In the genomic region with DNA sequence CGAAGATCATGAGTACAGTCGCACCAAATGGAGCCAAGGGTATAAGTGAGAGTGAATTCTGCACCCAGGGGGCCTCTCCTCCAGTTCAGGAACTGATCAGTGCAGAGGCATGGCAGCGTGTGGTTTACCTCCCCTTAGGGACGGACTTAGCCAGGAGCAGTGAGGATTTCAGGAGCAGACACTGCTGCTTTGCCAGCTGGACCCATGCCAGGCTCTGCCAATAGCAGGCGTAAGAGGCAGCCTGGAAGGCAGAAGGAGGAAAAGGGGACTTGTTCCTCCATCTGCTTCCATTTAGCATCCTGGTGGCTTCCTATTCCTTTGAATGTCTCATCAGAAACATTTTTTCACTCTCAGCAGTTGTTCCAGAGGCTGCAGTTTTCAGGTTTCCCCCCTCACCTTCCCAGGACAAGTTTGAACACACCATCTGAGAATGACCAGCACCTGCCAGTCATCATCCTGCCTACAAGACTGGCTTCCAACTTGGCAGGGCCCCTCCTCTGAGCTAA, we compare ENCODE assay signal across 12 cellular contexts.
DNase-seq lines count a peak whose midpoint lies in the region; ATAC-seq, FAIRE-seq and TF ChIP-seq lines count a peak whose summit lies in the region.
"Had no signal": no experiment of that assay in that cellular context is flagged by ENCODE, and none has a peak within 500 bp of the region (broad histone marks: within the 10 kb centered on the region; RNA-seq: fewer than 3 reads in every experiment).

No MANE protein-coding gene starts in this region.

- H3K4me3 ChIP-seq in bronchial epithelial cell (ENCODE audit: low read depth, low read length), result no peak overlapping the region
- H3K4me3 ChIP-seq: SJSA1 had no signal

- H3K27me3 Mint-ChIP-seq in Calu3 (ENCODE audit: unreplicated experiment) (no peaks in the 10 kb centered on the region), mesothelial cell of epicardium (ENCODE audit: low read depth) (no peaks in the 10 kb centered on the region)
- no peaks in the 10 kb centered on the region for H3K27me3 Mint-ChIP-seq in naive thymus-derived CD8-positive, alpha-beta T cell
- no peaks in the 10 kb centered on the region for H3K27me3 Mint-ChIP-seq in activated CD8-positive, alpha-beta T cell treated with anti-CD3 and anti-CD28 coated beads for 36 hours

- DNase-seq in Calu3 (peak; percentile 31), NCI-H2029 treated with DMSO at 0.1 percent for 48 hours (lab: John Stamatoyannopoulos, UW) (peak; percentile 2), bronchial epithelial cell (ENCODE audit: low read depth) (peak; percentile 51), mesothelial cell of epicardium (ENCODE audit: low spot score in 2 of 2, unreplicated experiment in 2 of 2) (peak in 1 of 2 experiments; percentile 21)
- no peak for DNase-seq in naive thymus-derived CD8-positive, alpha-beta T cell
- DNase-seq in activated effector memory CD4-positive, alpha-beta T cell treated with Interleukin-2 at 50 U/mL for 16 hours, result no peak
- no peak for DNase-seq in activated CD8-positive, alpha-beta T cell treated with anti-CD3 and anti-CD28 coated beads for 36 hours
- DNase-seq: H7; NCI-H1417 treated with DMSO at 0.1 percent for 48 hours; stimulated activated CD4-positive, alpha-beta T cell treated with anti-CD3 and anti-CD28 coated beads, Interleukin-1b, Interleukin-23, amount 100 ng/mL, for 48 hours had no signal

- no peaks in the 10 kb centered on the region for H3K36me3 Mint-ChIP-seq in Calu3 (ENCODE audit: insufficient read depth, unreplicated experiment)
- no peaks in the 10 kb centered on the region for H3K36me3 Mint-ChIP-seq in mesothelial cell of epicardium
- H3K36me3 Mint-ChIP-seq in naive thymus-derived CD8-positive, alpha-beta T cell, result no peaks in the 10 kb centered on the region
- no peaks in the 10 kb centered on the region for H3K36me3 Mint-ChIP-seq in activated CD8-positive, alpha-beta T cell treated with anti-CD3 and anti-CD28 coated beads for 36 hours (ENCODE audit: low read depth)

- H3K9me3 Mint-ChIP-seq in Calu3 (ENCODE audit: low read depth, unreplicated experiment) (peaks cover 3% of the 10 kb centered on the region), mesothelial cell of epicardium (peaks cover 8% of the 10 kb centered on the region)
- peaks cover 0 to 8% (median 0%) of the 10 kb centered on the region in 9 donors for H3K9me3 Mint-ChIP-seq in naive thymus-derived CD8-positive, alpha-beta T cell
- H3K9me3 Mint-ChIP-seq in activated CD8-positive, alpha-beta T cell treated with anti-CD3 and anti-CD28 coated beads for 36 hours, result peaks cover 1% of the 10 kb centered on the region

- no peak overlapping the region for H3K27ac Mint-ChIP-seq in Calu3 (ENCODE audit: unreplicated experiment)
- H3K27ac Mint-ChIP-seq in mesothelial cell of epicardium, result peak overlapping the region; percentile 47
- H3K27ac Mint-ChIP-seq in naive thymus-derived CD8-positive, alpha-beta T cell, result no peak overlapping the region
- no peak overlapping the region for H3K27ac Mint-ChIP-seq in activated CD8-positive, alpha-beta T cell treated with anti-CD3 and anti-CD28 coated beads for 36 hours

- no peaks in the 10 kb centered on the region for H3K4me1 Mint-ChIP-seq in Calu3 (ENCODE audit: low read depth, unreplicated experiment)
- H3K4me1 Mint-ChIP-seq in mesothelial cell of epicardium, result peaks cover 53% of the 10 kb centered on the region
- H3K4me1 Mint-ChIP-seq in naive thymus-derived CD8-positive, alpha-beta T cell, result no peaks in the 10 kb centered on the region
- H3K4me1 Mint-ChIP-seq in activated CD8-positive, alpha-beta T cell treated with anti-CD3 and anti-CD28 coated beads for 36 hours (ENCODE audit: low read depth), result no peaks in the 10 kb centered on the region

- TF ChIP-seq CTCF in Calu3 (IDR thresholded peaks at IDR 0.05; ENCODE audit: unreplicated experiment) (no peak), bronchial epithelial cell (IDR thresholded peaks at IDR 0.05; ENCODE audit: insufficient read depth, low read length, severe bottlenecking) (no peak), mesothelial cell of epicardium (IDR thresholded peaks at IDR 0.05; ENCODE audit: unreplicated experiment) (no peak)
- TF ChIP-seq CTCF in activated CD8-positive, alpha-beta T cell treated with anti-CD3 and anti-CD28 coated beads for 36 hours (IDR thresholded peaks at IDR 0.05), result no peak

- ATAC-seq in naive thymus-derived CD8-positive, alpha-beta T cell, result no peak
- ATAC-seq in HG03139 (IDR thresholded peaks at IDR 0.05; ENCODE audit: unreplicated experiment), result no peak
- ATAC-seq in activated CD8-positive, alpha-beta T cell treated with anti-CD3 and anti-CD28 coated beads for 36 hours, result no peak

- H3K27me3 ChIP-seq in bronchial epithelial cell (ENCODE audit: control insufficient read depth, insufficient read depth, low read length), result no peaks in the 10 kb centered on the region
- H3K27me3 ChIP-seq: SJSA1 had no signal

- FAIRE-seq in bronchial epithelial cell (lab: Jason Lieb, UNC), result no peak

- no TSS peak for BruUV-seq in Calu3 (replicated peaks; lab: Mats Ljungman, UMichigan)

- no peaks in the 10 kb centered on the region for H3K36me3 ChIP-seq in bronchial epithelial cell (ENCODE audit: control insufficient read depth, insufficient read depth, low read length)
- H3K36me3 ChIP-seq: SJSA1 had no signal

- POLR2A ChIA-PET in naive thymus-derived CD8-positive, alpha-beta T cell (lab: Charles Lee), result no interaction called here
- POLR2A ChIA-PET in activated CD8-positive, alpha-beta T cell treated with anti-CD3 and anti-CD28 coated beads for 36 hours (lab: Charles Lee), result no interaction called here

- H3K4me3 Mint-ChIP-seq in Calu3 (ENCODE audit: low read depth, unreplicated experiment) (no peak overlapping the region), mesothelial cell of epicardium (no peak overlapping the region)
- H3K4me3 Mint-ChIP-seq in naive thymus-derived CD8-positive, alpha-beta T cell, result no peak overlapping the region
- H3K4me3 Mint-ChIP-seq in activated CD8-positive, alpha-beta T cell treated with anti-CD3 and anti-CD28 coated beads for 36 hours, result no peak overlapping the region

- CTCF ChIA-PET in Calu3 (lab: Charles Lee), result no interaction called here
- CTCF ChIA-PET in activated CD8-positive, alpha-beta T cell treated with anti-CD3 and anti-CD28 coated beads for 36 hours (lab: Charles Lee), result no interaction called here

- intact Hi-C loops in Calu3 (cut with micrococcal nuclease; ENCODE audit: unreplicated experiment), result no loop called here
- intact Hi-C loops in activated CD8-positive, alpha-beta T cell treated with anti-CD3 and anti-CD28 coated beads for 36 hours (cut with micrococcal nuclease), result no loop called here

Comparison
In these comparisons a context has a peak if more than half of its experiments do, and no peak if none do; other contexts are left out.
1. DNase-seq: peak in Calu3 (single experiment), NCI-H2029 treated with DMSO at 0.1 percent for 48 hours (single experiment) and bronchial epithelial cell (single experiment); none in naive thymus-derived CD8-positive, alpha-beta T cell (0 of 10), activated effector memory CD4-positive, alpha-beta T cell treated with Interleukin-2 at 50 U/mL for 16 hours (single experiment) and activated CD8-positive, alpha-beta T cell treated with anti-CD3 and anti-CD28 coated beads for 36 hours (single experiment).